In the genomic region with DNA sequence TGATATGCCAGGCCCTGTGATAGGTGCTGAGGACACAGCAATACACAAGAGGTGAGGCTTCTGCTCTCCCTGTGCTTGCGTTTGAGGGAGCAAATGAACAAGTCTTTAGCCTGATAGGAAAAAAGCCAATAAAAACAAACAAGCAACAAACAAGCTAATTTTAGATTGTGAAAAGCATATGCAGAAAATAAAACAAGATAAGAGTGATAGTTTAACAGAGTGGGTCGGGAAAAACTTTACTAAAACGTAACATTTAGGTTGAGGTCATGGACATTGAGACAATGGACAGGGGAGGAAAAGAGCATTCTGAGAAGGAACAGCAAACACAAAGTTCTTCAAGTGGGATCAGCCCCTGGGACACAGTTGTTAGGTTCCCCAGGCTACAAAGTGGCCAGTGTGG, we compare ENCODE assay signal across 1 cellular context.
TF ChIP-seq lines count a peak whose summit lies in the region.

No MANE protein-coding gene starts in this region.

TF ChIP-seq in WTC11, 78 proteins besides CTCF, POLR2A, EP300 and RAD21 (continued from another document):
- TF ChIP-seq, protein P1, sequence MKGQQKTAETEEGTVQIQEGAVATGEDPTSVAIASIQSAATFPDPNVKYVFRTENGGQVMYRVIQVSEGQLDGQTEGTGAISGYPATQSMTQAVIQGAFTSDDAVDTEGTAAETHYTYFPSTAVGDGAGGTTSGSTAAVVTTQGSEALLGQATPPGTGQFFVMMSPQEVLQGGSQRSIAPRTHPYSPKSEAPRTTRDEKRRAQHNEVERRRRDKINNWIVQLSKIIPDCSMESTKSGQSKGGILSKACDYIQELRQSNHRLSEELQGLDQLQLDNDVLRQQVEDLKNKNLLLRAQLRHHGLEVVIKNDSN (CRISPR knock-in tag; IDR thresholded peaks at IDR 0.05), result no peak
